ENCODE assay signal across 11 cellular contexts in genomic region chr22:27749597-27750225, GRCh38. TPM values are rescaled to one million over a fixed set of nuclear protein-coding genes. Genes with fewer than 3 reads are reported as not detected.
A peak's percentile ranks its signal among the peaks of the same experiment; 100 is the strongest.
DNase-seq lines count a peak whose midpoint lies in the region.
"Had no signal": no experiment of that assay in that cellular context is flagged by ENCODE, and none has a peak within 500 bp of the region (broad histone marks: within the 10 kb centered on the region; RNA-seq: fewer than 3 reads in every experiment).

No MANE protein-coding gene starts in this region.

- H3K4me3 ChIP-seq in HUES48 (ENCODE audit: low read depth, low read length) = no peak overlapping the region
- H3K4me3 ChIP-seq in stomach smooth muscle (ENCODE audit: low read length in 2 of 2) = peak overlapping the region in 1 of 2 donors; percentile 35

- H3K9me3 ChIP-seq in HUES48 (ENCODE audit: control insufficient read depth, insufficient read depth, low read length) (no peaks in the 10 kb centered on the region), stomach smooth muscle (ENCODE audit: control insufficient read depth in 2 of 2, low read length in 2 of 2) (no peaks in the 10 kb centered on the region)

- peak overlapping the region; percentile 33 for H3K27ac ChIP-seq in HUES48 (ENCODE audit: low read depth, low read length)
- peak overlapping the region; percentile 67 for H3K27ac ChIP-seq in stomach smooth muscle (ENCODE audit: low read length)

- no peak overlapping the region for H3K9ac ChIP-seq in HUES48 (ENCODE audit: low read depth, low read length)
- peak overlapping the region in 1 of 2 donors; percentile 47 for H3K9ac ChIP-seq in stomach smooth muscle (ENCODE audit: low read length in 2 of 2)

- DNase-seq in ecto neural progenitor cell (ENCODE audit: low spot score) (peak; percentile 67), kidney glomerular epithelial cell (lab: John Stamatoyannopoulos, UW) (peak; percentile 7), NCI-H748 treated with DMSO at 0.1 percent for 48 hours (lab: John Stamatoyannopoulos, UW) (no peak), SK-N-DZ (ENCODE audit: low spot score) (no peak), RPMI8226 (no peak), activated gamma-delta T cell (lab: John Stamatoyannopoulos, UW) (no peak)
- DNase-seq: activated CD4-positive, alpha-beta T cell treated with anti-CD3 and anti-CD28 coated beads, Interleukin-2, amount 50 U/mL, for 4 hours; DMS153; NCI-H2081 treated with DMSO at 0.1 percent for 48 hours had no signal

- peaks cover 53% of the 10 kb centered on the region for H3K4me1 ChIP-seq in HUES48 (ENCODE audit: control insufficient read depth, insufficient read depth, low read length)
- H3K4me1 ChIP-seq in stomach smooth muscle (ENCODE audit: control insufficient read depth, insufficient read depth, low read length) = peaks cover 52% of the 10 kb centered on the region

- H3K36me3 ChIP-seq in HUES48 (ENCODE audit: control insufficient read depth, insufficient read depth, low read length) (no peaks in the 10 kb centered on the region), stomach smooth muscle (ENCODE audit: control insufficient read depth in 2 of 2, insufficient read depth in 2 of 2, low read length in 2 of 2) (no peaks in the 10 kb centered on the region)

- H3K27me3 ChIP-seq in HUES48 (ENCODE audit: control insufficient read depth, insufficient read depth, low read length) = peaks cover 3% of the 10 kb centered on the region; the same call in 1 of the 2 replicates
- H3K27me3 ChIP-seq in stomach smooth muscle (ENCODE audit: control insufficient read depth in 1 of 2, insufficient read depth in 2 of 2, low read length in 2 of 2) = no peaks in the 10 kb centered on the region

RNA-seq across cellular contexts. Expression of gene MN1, which starts 51.8 kb away (rescaled TPM):
- not detected in 2 replicates for polyA plus RNA-seq in SK-N-DZ (2014; cell fraction: cytosol; rRNA removed)
- polyA plus RNA-seq in SK-N-DZ (2014; cell fraction: nucleus; rRNA removed) = 0.01 TPM in 1 of 2 replicates, not detected in the other

Comparison
In these comparisons a context has a peak if more than half of its experiments do, and no peak if none do; other contexts are left out.
1. DNase-seq: peak in ecto neural progenitor cell (single experiment) and kidney glomerular epithelial cell (single experiment); none in NCI-H748 treated with DMSO at 0.1 percent for 48 hours (single experiment), SK-N-DZ (single experiment), RPMI8226 (single experiment) and activated gamma-delta T cell (single experiment).